Comparison of ENCODE assay signal across 8 cellular contexts in genomic region chr19:21082011-21082975, GRCh38. TPM values are rescaled to one million over a fixed set of nuclear protein-coding genes. Genes with fewer than 3 reads are reported as not detected.
DNase-seq lines count a peak whose midpoint lies in the region; ATAC-seq and TF ChIP-seq lines count a peak whose summit lies in the region.

Gene ZNF714, plus strand, starts transcription at chr19:21082203. Its CDS starts 16,066 bp downstream, at chr19:21098269.

- no peaks in the 10 kb centered on the region for H3K4me1 ChIP-seq in MM.1S (ENCODE audit: low read length)

- peak within 1 kb of the TSS; percentile 2; the same call in 1 of the 2 replicates for H3K4me2 ChIP-seq in MM.1S (ENCODE audit: low read depth, low read length)

- peak; percentile 99 for ATAC-seq in activated naive CD8-positive, alpha-beta T cell treated with anti-CD3 and anti-CD28 coated beads, Interleukin-2, amount 10 ng/mL, durations not matched to agents 7 days and 5 days (ENCODE audit: low read depth)

- H3K9ac ChIP-seq in MM.1S (ENCODE audit: low read length) = peak within 1 kb of the TSS; percentile 44; the same call in 1 of the 2 replicates

- H3K27ac ChIP-seq in MM.1S (ENCODE audit: low read length) = peak within 1 kb of the TSS; percentile 31; the same call in 1 of the 2 replicates

- H3K9me2 ChIP-seq in MM.1S (replicated peaks; ENCODE audit: insufficient read depth, low read length) = no peaks in the 10 kb centered on the region

- POLR2A ChIA-PET in activated naive CD8-positive, alpha-beta T cell treated with anti-CD3 and anti-CD28 coated beads, Interleukin-2, amount 10 ng/mL, durations not matched to agents 7 days and 5 days (lab: Charles Lee) = interaction anchor here (1.0 to 2.2 kb wide), 12 partner anchors 9 to 915 kb away, joined by 3 to 28 read pairs (median 6); partner anchors contain the start of genes ZNF100, ZNF430, ZNF431 and ZNF486

- H3K27me3 ChIP-seq in H7 (ENCODE audit: control insufficient read depth, insufficient read depth, low read length) (no peaks in the 10 kb centered on the region), MM.1S (replicated peaks; ENCODE audit: insufficient read depth, low read length) (no peaks in the 10 kb centered on the region)

- no peaks in the 10 kb centered on the region for H3K79me2 ChIP-seq in MM.1S (ENCODE audit: low read length)

- H3K4me3 ChIP-seq in H7 (ENCODE audit: insufficient read depth, low read depth, low read length) (peak within 1 kb of the TSS; percentile 81), MM.1S (ENCODE audit: low read length) (peak within 1 kb of the TSS; percentile 55)

- DNase-seq in ELF-1 (ENCODE audit: low read depth, low spot score) = peak; percentile 99
- peak; percentile 84 for DNase-seq in H7
- DNase-seq in MM.1S = peak; percentile 76
- peak; percentile 68 for DNase-seq in SKM-1 (lab: John Stamatoyannopoulos, UW; ENCODE audit: unreplicated experiment)
- DNase-seq in activated naive CD8-positive, alpha-beta T cell treated with anti-CD3 and anti-CD28 coated beads, Interleukin-2, amount 10 ng/mL, durations not matched to agents 7 days and 5 days = peak; percentile 79
- DNase-seq in cardiac septum (ENCODE audit: low spot score) = peak; percentile 95
- peak; percentile 96 for DNase-seq in pons (ENCODE audit: low spot score)
- peak; percentile 88 for DNase-seq in type B pancreatic cell (ENCODE audit: extremely low spot score, unreplicated experiment)

- H3K36me3 Mint-ChIP-seq in activated naive CD8-positive, alpha-beta T cell treated with anti-CD3 and anti-CD28 coated beads, Interleukin-2, amount 10 ng/mL, durations not matched to agents 7 days and 5 days = peaks cover 45% of the 10 kb centered on the region
- H3K36me3 Mint-ChIP-seq in type B pancreatic cell = peaks cover 25% of the 10 kb centered on the region

- no peaks in the 10 kb centered on the region for H4K20me1 ChIP-seq in MM.1S (ENCODE audit: insufficient read depth, low read length)

- H3F3A ChIP-seq in MM.1S (ENCODE audit: insufficient read depth, low read length) = no peaks in the 10 kb centered on the region

- peaks cover 13% of the 10 kb centered on the region for H3K4me1 Mint-ChIP-seq in activated naive CD8-positive, alpha-beta T cell treated with anti-CD3 and anti-CD28 coated beads, Interleukin-2, amount 10 ng/mL, durations not matched to agents 7 days and 5 days
- H3K4me1 Mint-ChIP-seq in type B pancreatic cell (ENCODE audit: unreplicated experiment) = peaks cover 25% of the 10 kb centered on the region

- H3K9me3 ChIP-seq in MM.1S (replicated peaks; ENCODE audit: insufficient read depth, low read length) = no peaks in the 10 kb centered on the region

- H2AFZ ChIP-seq in MM.1S (ENCODE audit: low read length) = 0 out of 2 replicates have a peak within 1 kb of the TSS, but pooled peaks have one; percentile 19

- intact Hi-C loops in cardiac septum (cut with DNase I) = no loop called here

- TF ChIP-seq CTCF in MM.1S (IDR thresholded peaks at IDR 0.05; ENCODE audit: low read length) (no peak), type B pancreatic cell (conservative IDR thresholded peaks at IDR 0.05) (no peak)

- H3K36me3 ChIP-seq in H7 (replicated peaks; ENCODE audit: control insufficient read depth, insufficient read depth, low read length) = no peaks in the 10 kb centered on the region; the same call in none of the 2 replicates
- H3K36me3 ChIP-seq in MM.1S (replicated peaks; ENCODE audit: insufficient read depth, low read length) = no peaks in the 10 kb centered on the region

- peaks cover 1% of the 10 kb centered on the region for H3K9me3 Mint-ChIP-seq in activated naive CD8-positive, alpha-beta T cell treated with anti-CD3 and anti-CD28 coated beads, Interleukin-2, amount 10 ng/mL, durations not matched to agents 7 days and 5 days
- H3K9me3 Mint-ChIP-seq in type B pancreatic cell = no peaks in the 10 kb centered on the region

- H3K27ac Mint-ChIP-seq in activated naive CD8-positive, alpha-beta T cell treated with anti-CD3 and anti-CD28 coated beads, Interleukin-2, amount 10 ng/mL, durations not matched to agents 7 days and 5 days = peak within 1 kb of the TSS; percentile 99
- peak within 1 kb of the TSS; percentile 99 for H3K27ac Mint-ChIP-seq in type B pancreatic cell

- no peaks in the 10 kb centered on the region for H3K27me3 Mint-ChIP-seq in activated naive CD8-positive, alpha-beta T cell treated with anti-CD3 and anti-CD28 coated beads, Interleukin-2, amount 10 ng/mL, durations not matched to agents 7 days and 5 days
- no peaks in the 10 kb centered on the region for H3K27me3 Mint-ChIP-seq in type B pancreatic cell

- H3K4me3 Mint-ChIP-seq in activated naive CD8-positive, alpha-beta T cell treated with anti-CD3 and anti-CD28 coated beads, Interleukin-2, amount 10 ng/mL, durations not matched to agents 7 days and 5 days = peak within 1 kb of the TSS; percentile 100
- peak within 1 kb of the TSS; percentile 100 for H3K4me3 Mint-ChIP-seq in type B pancreatic cell

RNA-seq across cellular contexts. Expression of gene ZNF714, which starts in this region (rescaled TPM):
- total RNA-seq in H7 (2014; rRNA removed; shearing (Covaris generic)) = 70.5 and 82.7 TPM in 2 replicates
- total RNA-seq in activated naive CD8-positive, alpha-beta T cell treated with anti-CD3 and anti-CD28 coated beads, Interleukin-2, amount 10 ng/mL, durations not matched to agents 7 days and 5 days = 10 to 100 TPM; 25.1 to 26.6 TPM
- 2.6 TPM for total RNA-seq in cardiac septum
- total RNA-seq in type B pancreatic cell (ENCODE audit: low replicate concordance) = 20.7 and 40.6 TPM in 2 replicates

Comparison
In these comparisons a context has a peak if more than half of its experiments do, and no peak if none do; other contexts are left out.
1. Peak in every context shown above with its lines: DNase-seq, ATAC-seq, H3K4me3 ChIP-seq and H3K27ac ChIP-seq.